In the genomic region with DNA sequence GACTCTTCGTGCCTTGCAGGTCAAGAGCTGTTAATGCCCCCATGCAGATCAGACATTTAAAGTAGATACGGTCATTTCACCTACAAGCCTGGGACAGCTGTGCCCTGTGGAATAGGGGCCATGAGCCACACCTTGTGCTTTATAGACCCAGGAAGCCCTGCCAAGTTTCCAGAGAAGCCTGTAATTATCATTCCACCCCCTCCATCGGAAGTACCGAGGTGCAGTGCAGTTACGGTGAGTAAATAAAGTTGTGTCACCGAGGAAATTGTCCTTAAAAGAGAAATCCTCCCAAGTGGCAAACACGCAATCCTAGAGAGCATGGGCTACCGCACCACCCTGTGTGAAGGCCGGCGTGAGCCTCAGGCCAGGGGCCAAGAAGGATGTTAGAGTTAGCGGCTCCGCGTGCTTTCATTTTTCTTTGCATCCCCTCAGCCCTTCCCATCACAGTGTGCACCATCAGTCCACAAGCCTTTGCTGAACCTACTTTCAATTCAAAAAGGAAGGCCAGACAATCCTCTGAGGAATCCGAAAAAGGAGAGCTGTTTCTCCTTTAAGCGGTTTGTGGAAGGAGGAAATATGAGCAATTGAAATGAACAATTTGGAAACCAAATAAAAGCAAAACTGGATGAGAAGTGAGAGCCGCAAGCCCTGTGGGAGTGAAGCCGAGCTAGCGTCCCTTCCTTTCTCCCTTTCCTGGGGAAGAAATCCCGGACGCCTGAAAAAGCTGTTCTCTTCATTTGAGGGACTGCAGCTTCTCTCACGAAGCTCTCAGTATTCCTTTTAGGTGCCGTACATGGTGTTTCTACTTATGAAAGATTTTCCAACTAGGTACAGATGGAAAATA, we compare ENCODE assay signal across 15 cellular contexts.
DNase-seq lines count a peak whose midpoint lies in the region; ATAC-seq and TF ChIP-seq lines count a peak whose summit lies in the region.
"Had no signal": no experiment of that assay in that cellular context is flagged by ENCODE, and none has a peak within 500 bp of the region (broad histone marks: within the 10 kb centered on the region; RNA-seq: fewer than 3 reads in every experiment).

No MANE protein-coding gene starts in this region.

- peaks cover 4% of the 10 kb centered on the region for H3K27me3 Mint-ChIP-seq in brain

- TF ChIP-seq POLR2A in heart left ventricle (IDR thresholded peaks at IDR 0.05), result no peak
- TF ChIP-seq POLR2A in vagina (IDR thresholded peaks at IDR 0.05), result no peak

- peaks cover 0 to 18% (median 4%) of the 10 kb centered on the region in 12 donors for H3K4me1 ChIP-seq in heart left ventricle
- peaks cover 16% of the 10 kb centered on the region for H3K4me1 ChIP-seq in muscle layer of colon (ENCODE audit: insufficient read depth, low read length)
- H3K4me1 ChIP-seq in vagina, result peaks cover 22% of the 10 kb centered on the region
- no peaks in the 10 kb centered on the region for H3K4me1 ChIP-seq in MM.1S (ENCODE audit: low read length)

- H3K4me3 Mint-ChIP-seq in brain, result peak overlapping the region in 1 of 5 experiments; percentile 5
- H3K4me3 Mint-ChIP-seq: activated CD4-positive, alpha-beta T cell treated with anti-CD3 and anti-CD28 coated beads, Interleukin-2, amount 10 ng/mL, durations not matched to agents 7 days and 5 days; dendritic cell treated with granulocyte-macrophage colony-stimulating factor and Interleukin-4, amounts not matched to agents 40 ng/mL and 50 ng/mL, for 4 days had no signal

- H3F3A ChIP-seq in MM.1S (ENCODE audit: insufficient read depth, low read length), result no peaks in the 10 kb centered on the region

- no peak for TF ChIP-seq CTCF in heart left ventricle (IDR thresholded peaks at IDR 0.05)
- TF ChIP-seq CTCF in brain (conservative IDR thresholded peaks at IDR 0.05), result no peak
- TF ChIP-seq CTCF in vagina (IDR thresholded peaks at IDR 0.05), result no peak
- no peak for TF ChIP-seq CTCF in MM.1S (IDR thresholded peaks at IDR 0.05; ENCODE audit: low read length)

- no peak overlapping the region for H3K4me2 ChIP-seq in MM.1S (ENCODE audit: low read depth, low read length)

- peak overlapping the region in 4 of 5 experiments; percentile 11 to 85 (median 74) for H3K27ac Mint-ChIP-seq in brain
- H3K27ac Mint-ChIP-seq: activated CD4-positive, alpha-beta T cell treated with anti-CD3 and anti-CD28 coated beads, Interleukin-2, amount 10 ng/mL, durations not matched to agents 7 days and 5 days; dendritic cell treated with granulocyte-macrophage colony-stimulating factor and Interleukin-4, amounts not matched to agents 40 ng/mL and 50 ng/mL, for 4 days had no signal

- no peaks in the 10 kb centered on the region for H3K9me3 ChIP-seq in heart left ventricle
- no peaks in the 10 kb centered on the region for H3K9me3 ChIP-seq in muscle layer of colon (ENCODE audit: low read length)
- no peaks in the 10 kb centered on the region for H3K9me3 ChIP-seq in vagina
- H3K9me3 ChIP-seq in MM.1S (replicated peaks; ENCODE audit: insufficient read depth, low read length), result no peaks in the 10 kb centered on the region
- H3K9me3 ChIP-seq: thyroid gland had no signal

- DNase-seq in heart left ventricle (peak in 1 of 5 donors; percentile 21), Right ventricle myocardium superior (no peak), vagina (ENCODE audit: extremely low spot score in 2 of 2) (no peak), MM.1S (no peak), hypothalamus (lab: John Stamatoyannopoulos, UW) (no peak)
- DNase-seq: ACHN; activated CD4-positive, alpha-beta T cell treated with anti-CD3 and anti-CD28 coated beads, Interleukin-2, amount 10 ng/mL, durations not matched to agents 7 days and 5 days; activated naive CD4-positive, alpha-beta T cell treated with anti-CD3 and anti-CD28 coated beads, Interleukin-2, amount 50 U/mL, for 16 hours; NCI-H2171 treated with DMSO at 0.1 percent for 48 hours; thyroid gland had no signal

- H3K4me3 ChIP-seq in heart left ventricle (peak overlapping the region in 11 of 12 donors; percentile 10 to 55 (median 42)), muscle layer of colon (ENCODE audit: low read depth in 1 of 2, low read length in 2 of 2) (peak overlapping the region in 1 of 2 donors; percentile 57), vagina (peak overlapping the region; percentile 3 to 38), MM.1S (ENCODE audit: low read length) (no peak overlapping the region)
- H3K4me3 ChIP-seq: SK-N-MC, thyroid gland had no signal

- no peaks in the 10 kb centered on the region for H3K9me2 ChIP-seq in MM.1S (replicated peaks; ENCODE audit: insufficient read depth, low read length)

- H3K36me3 Mint-ChIP-seq in brain, result no peaks in the 10 kb centered on the region

- intact Hi-C loops in heart left ventricle (cut with DNase I), result loop anchor here in 3 of 10 donors (5.0 to 10.0 kb wide), 3 partner anchors 39 to 182 kb away; partner anchors contain the start of gene PDE10A (in 1 of the 3)
- intact Hi-C loops in Right ventricle myocardium superior (cut with DNase I), result no loop called here
- intact Hi-C loops in vagina (cut with DNase I), result no loop called here

- H3K4me1 Mint-ChIP-seq in brain, result peaks cover 87% of the 10 kb centered on the region

- H3K27ac ChIP-seq in heart left ventricle (peak overlapping the region in 11 of 12 donors; percentile 1 to 58 (median 37)), muscle layer of colon (ENCODE audit: low read depth, low read length) (no peak overlapping the region), vagina (no peak overlapping the region), MM.1S (ENCODE audit: low read length) (no peak overlapping the region)
- H3K27ac ChIP-seq: SK-N-MC, thyroid gland had no signal

- peak in 2 of 4 donors; percentile 19 to 40 for ATAC-seq in heart left ventricle
- no peak for ATAC-seq in Right ventricle myocardium superior (ENCODE audit: poor library complexity)
- no peak for ATAC-seq in GM21447 (IDR thresholded peaks at IDR 0.05; ENCODE audit: unreplicated experiment)

- H3K79me2 ChIP-seq in MM.1S (ENCODE audit: low read length), result no peaks in the 10 kb centered on the region

- no peaks in the 10 kb centered on the region for H3K36me3 ChIP-seq in heart left ventricle
- H3K36me3 ChIP-seq in muscle layer of colon (ENCODE audit: insufficient read depth, low read length), result no peaks in the 10 kb centered on the region
- H3K36me3 ChIP-seq in vagina, result no peaks in the 10 kb centered on the region
- H3K36me3 ChIP-seq in MM.1S (replicated peaks; ENCODE audit: insufficient read depth, low read length), result no peaks in the 10 kb centered on the region
- H3K36me3 ChIP-seq: thyroid gland had no signal

- H3K9ac ChIP-seq in muscle layer of colon (ENCODE audit: low read length) (peak overlapping the region; percentile 41), MM.1S (ENCODE audit: low read length) (no peak overlapping the region)

- H2AFZ ChIP-seq in MM.1S (ENCODE audit: low read length), result no peak overlapping the region

- peaks cover 0 to 4% (median 0%) of the 10 kb centered on the region in 5 experiments for H3K9me3 Mint-ChIP-seq in brain
- H3K9me3 Mint-ChIP-seq: activated CD4-positive, alpha-beta T cell treated with anti-CD3 and anti-CD28 coated beads, Interleukin-2, amount 10 ng/mL, durations not matched to agents 7 days and 5 days; dendritic cell treated with granulocyte-macrophage colony-stimulating factor and Interleukin-4, amounts not matched to agents 40 ng/mL and 50 ng/mL, for 4 days had no signal

- WGBS in heart left ventricle, 4 donors, result 50 to 59% (median 52%) methylated on average over 22 of the region's 22 CpGs

- H3K27me3 ChIP-seq in heart left ventricle (peaks cover 0 to 5% (median 0%) of the 10 kb centered on the region in 9 donors), muscle layer of colon (ENCODE audit: control insufficient read depth in 1 of 2, insufficient read depth in 2 of 2, low read length in 2 of 2) (no peaks in the 10 kb centered on the region), vagina (peaks cover 4% of the 10 kb centered on the region), MM.1S (replicated peaks; ENCODE audit: insufficient read depth, low read length) (no peaks in the 10 kb centered on the region)
- H3K27me3 ChIP-seq: thyroid gland had no signal

- no peaks in the 10 kb centered on the region for H4K20me1 ChIP-seq in MM.1S (ENCODE audit: insufficient read depth, low read length)

Comparison
In these comparisons a context has a peak if more than half of its experiments do, and no peak if none do; other contexts are left out.
1. H3K27ac ChIP-seq: peak in heart left ventricle (11 of 12); none in muscle layer of colon (single experiment), vagina (single experiment) and MM.1S (single experiment).